Comparison of ENCODE assay signal across 22 cellular contexts in genomic region chr7:14055813-14056212, GRCh38.
"Had no signal": no experiment of that assay in that cellular context is flagged by ENCODE, and none has a peak within 500 bp of the region (broad histone marks: within the 10 kb centered on the region; RNA-seq: fewer than 3 reads in every experiment).

No MANE protein-coding gene starts in this region.

- ATAC-seq: left cardiac atrium, lower lobe of right lung, natural killer cell, right cardiac atrium had no signal

- H3K27ac Mint-ChIP-seq: memory B cell, mesothelial cell of epicardium, natural killer cell had no signal

- H3K27me3 ChIP-seq: hepatocyte, ovary, stomach, transverse colon had no signal

- H3K27me3 Mint-ChIP-seq: memory B cell had no signal

- H3K9me3 ChIP-seq: left ventricle myocardium inferior, lower lobe of right lung, ovary, stomach, thoracic aorta, transverse colon had no signal

- H3K27ac ChIP-seq: hepatocyte, left ventricle myocardium inferior, lower lobe of right lung, ovary, stomach, thoracic aorta, transverse colon had no signal

- H3K36me3 ChIP-seq: left ventricle myocardium inferior, lower lobe of right lung, ovary, stomach, thoracic aorta, transverse colon had no signal

- H3K4me1 ChIP-seq: left ventricle myocardium inferior, lower lobe of right lung, stomach, transverse colon had no signal

- H3K4me3 Mint-ChIP-seq: memory B cell, mesothelial cell of epicardium, natural killer cell, neural crest cell had no signal

- FAIRE-seq: endothelial cell of umbilical vein, small intestine had no signal

- H3K4me3 ChIP-seq: hepatocyte, left ventricle myocardium inferior, lower lobe of right lung, ovary, stomach, thoracic aorta, transverse colon had no signal

- DNase-seq: erythroblast; foreskin melanocyte; head of caudate nucleus; kidney; left cardiac atrium; left ventricle myocardium inferior; lower lobe of right lung; natural killer cell; ovary; right cardiac atrium; small intestine; stimulated activated CD4-positive, alpha-beta T cell treated with anti-CD3 and anti-CD28 coated beads, Interleukin-12 subunit alpha, Interleukin-12 subunit beta, amount 100 ng/mL, for 4 hours; stimulated activated naive CD4-positive, alpha-beta T cell; stomach; substantia nigra; transverse colon had no signal

- H3K4me1 Mint-ChIP-seq: memory B cell, mesothelial cell of epicardium, natural killer cell, neural crest cell had no signal

- H3K36me3 Mint-ChIP-seq: memory B cell, mesothelial cell of epicardium, natural killer cell had no signal
